In the genomic region with DNA sequence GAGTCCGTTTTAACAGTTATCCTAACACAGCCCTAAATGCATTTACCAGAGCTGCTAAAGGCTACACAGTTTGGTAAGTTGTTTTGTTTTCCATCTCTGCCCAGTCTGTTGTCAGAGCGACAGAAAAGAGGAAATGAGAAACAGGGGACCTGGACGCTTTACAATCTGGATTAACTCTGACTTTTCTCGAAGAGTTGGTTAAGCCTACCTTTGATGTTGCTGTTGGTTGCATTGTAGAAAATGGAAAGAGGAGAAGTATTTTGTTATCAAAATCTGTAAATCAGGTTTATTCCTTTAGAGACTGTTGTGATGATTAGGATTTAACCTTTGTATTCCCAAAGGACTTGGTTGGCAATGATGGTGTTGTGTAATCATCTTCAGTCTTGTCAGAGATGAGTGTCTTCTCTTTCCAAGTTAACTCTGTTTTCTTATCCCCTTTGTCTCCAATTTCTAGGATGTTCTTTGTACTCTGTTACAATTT, we compare ENCODE assay signal across 8 cellular contexts. TPM values are rescaled to one million over a fixed set of nuclear protein-coding genes. Genes with fewer than 3 reads are reported as not detected.
DNase-seq lines count a peak whose midpoint lies in the region; ATAC-seq, FAIRE-seq and TF ChIP-seq lines count a peak whose summit lies in the region.

No MANE protein-coding gene starts in this region.

- peak overlapping the region; percentile 94 for H3K4me3 Mint-ChIP-seq in activated B cell treated with CpG ODN at 0.5 μM for 24 hours

- H3K4me1 Mint-ChIP-seq in activated B cell treated with CpG ODN at 0.5 μM for 24 hours: peaks cover 27% of the 10 kb centered on the region

- H3K9me3 Mint-ChIP-seq in activated B cell treated with CpG ODN at 0.5 μM for 24 hours: no peaks in the 10 kb centered on the region

- DNase-seq in DMS53 (lab: John Stamatoyannopoulos, UW): peak; percentile 90
- DNase-seq in HTR-8/SVneo (ENCODE audit: insufficient read length, low spot score): peak; percentile 30
- no peak for DNase-seq in activated B cell treated with CpG ODN at 0.5 μM for 24 hours
- peak; percentile 61 for DNase-seq in germinal center (ENCODE audit: low spot score)
- peak; percentile 51 for DNase-seq in retina
- DNase-seq in NCI-H187 (lab: John Stamatoyannopoulos, UW): no peak

- H3K27me3 Mint-ChIP-seq in activated B cell treated with CpG ODN at 0.5 μM for 24 hours: peaks cover 6% of the 10 kb centered on the region

- FAIRE-seq in HTR-8/SVneo (lab: Jason Lieb, UNC): peak; percentile 76

- TF ChIP-seq CTCF in activated B cell treated with CpG ODN at 0.5 μM for 24 hours (IDR thresholded peaks at IDR 0.05): no peak

- H3K36me3 Mint-ChIP-seq in activated B cell treated with CpG ODN at 0.5 μM for 24 hours (ENCODE audit: low read depth): peaks cover 4% of the 10 kb centered on the region

- ATAC-seq in GM19467 (IDR thresholded peaks at IDR 0.05; ENCODE audit: unreplicated experiment) (peak; percentile 35), activated B cell treated with CpG ODN at 0.5 μM for 24 hours (ENCODE audit: low read depth) (peak; percentile 25), GM18873 (IDR thresholded peaks at IDR 0.05; ENCODE audit: low FRiP score, unreplicated experiment) (no peak)

- POLR2A ChIA-PET in activated B cell treated with CpG ODN at 0.5 μM for 24 hours (lab: Charles Lee): no interaction called here

- intact Hi-C loops in activated B cell treated with CpG ODN at 0.5 μM for 24 hours (cut with micrococcal nuclease): loop anchor here (1.0 to 10.0 kb wide), 9 partner anchors 91 to 1235 kb away; a partner anchor contains a TSS

- CTCF ChIA-PET in activated B cell treated with CpG ODN at 0.5 μM for 24 hours (lab: Charles Lee): no interaction called here

- H3K27ac Mint-ChIP-seq in activated B cell treated with CpG ODN at 0.5 μM for 24 hours: peak overlapping the region; percentile 95

RNA-seq across cellular contexts. Expression of a gene that starts 0.5 kb away (rescaled TPM):
- total RNA-seq in activated B cell treated with CpG ODN at 0.5 μM for 24 hours: not detected in 2 replicates

RNA-seq across cellular contexts. Expression of a gene that starts 1.0 kb away (rescaled TPM):
- 1.4 and 1.5 TPM in 2 replicates for total RNA-seq in activated B cell treated with CpG ODN at 0.5 μM for 24 hours

Comparison
In these comparisons a context has a peak if more than half of its experiments do, and no peak if none do; other contexts are left out.
1. DNase-seq: peak in DMS53 (single experiment), HTR-8/SVneo (single experiment), germinal center (single experiment) and retina (single experiment); none in activated B cell treated with CpG ODN at 0.5 μM for 24 hours (single experiment) and NCI-H187 (0 of 2).